ENCODE assay signal across 8 cellular contexts in genomic region chr17:45228985-45229517, GRCh38.
DNase-seq lines count a peak whose midpoint lies in the region; ATAC-seq and TF ChIP-seq lines count a peak whose summit lies in the region.

No MANE protein-coding gene starts in this region.

- no peaks in the 10 kb centered on the region for H3K36me3 ChIP-seq in adipocyte (ENCODE audit: control insufficient read depth, insufficient read depth, low read length, severe bottlenecking)

- no peaks in the 10 kb centered on the region for H3K9me3 Mint-ChIP-seq in T-helper 1 cell treated with Interleukin-12 subunit alpha and Interleukin-12 subunit beta and Interleukin-4 antibody, amounts not matched to agents 30 μg/mL and 1 μg/mL, for 36 hours

- H3K9me3 ChIP-seq in adipocyte (ENCODE audit: control insufficient read depth, low read length), result no peaks in the 10 kb centered on the region

- H3K27me3 ChIP-seq in adipocyte (replicated peaks; ENCODE audit: control insufficient read depth, insufficient read depth, low read length), result no peaks in the 10 kb centered on the region

- H3K4me1 Mint-ChIP-seq in T-helper 1 cell treated with Interleukin-12 subunit alpha and Interleukin-12 subunit beta and Interleukin-4 antibody, amounts not matched to agents 30 μg/mL and 1 μg/mL, for 36 hours (ENCODE audit: low read depth), result peaks cover 80% of the 10 kb centered on the region

- H3K4me3 ChIP-seq in adipocyte (ENCODE audit: low read length), result no peak overlapping the region

- no peaks in the 10 kb centered on the region for H3K27me3 Mint-ChIP-seq in T-helper 1 cell treated with Interleukin-12 subunit alpha and Interleukin-12 subunit beta and Interleukin-4 antibody, amounts not matched to agents 30 μg/mL and 1 μg/mL, for 36 hours (ENCODE audit: low read depth)

- DNase-seq in adipocyte (ENCODE audit: low read depth) (peak; percentile 91), hypothalamus (lab: John Stamatoyannopoulos, UW) (peak in 33 of 51 donors; percentile 12 to 68 (median 41)), DMS79 (lab: John Stamatoyannopoulos, UW) (no peak), NCI-H1694 treated with DMSO at 0.1 percent for 48 hours (lab: John Stamatoyannopoulos, UW) (no peak)
- peak; percentile 80 to 86 for DNase-seq in stimulated activated CD4-positive, alpha-beta T cell treated with anti-CD3 and anti-CD28 coated beads, Interleukin-15, amount 100 ng/mL, for 48 hours (ENCODE audit: low read depth in 2 of 2)

- peak overlapping the region; percentile 12 for H3K9ac ChIP-seq in adipocyte (ENCODE audit: low read length)

- ATAC-seq in GM18505 (IDR thresholded peaks at IDR 0.05; ENCODE audit: unreplicated experiment), result no peak
- ATAC-seq in HG03280 (IDR thresholded peaks at IDR 0.05; ENCODE audit: unreplicated experiment), result peak; percentile 32

- peaks cover 36% of the 10 kb centered on the region for H3K36me3 Mint-ChIP-seq in T-helper 1 cell treated with Interleukin-12 subunit alpha and Interleukin-12 subunit beta and Interleukin-4 antibody, amounts not matched to agents 30 μg/mL and 1 μg/mL, for 36 hours (ENCODE audit: low read depth)

- peaks cover 33% of the 10 kb centered on the region for H3K4me1 ChIP-seq in adipocyte (ENCODE audit: control insufficient read depth, insufficient read depth, low read length)

- H3K4me3 Mint-ChIP-seq in T-helper 1 cell treated with Interleukin-12 subunit alpha and Interleukin-12 subunit beta and Interleukin-4 antibody, amounts not matched to agents 30 μg/mL and 1 μg/mL, for 36 hours, result peak overlapping the region; percentile 81

- H3K27ac Mint-ChIP-seq in T-helper 1 cell treated with Interleukin-12 subunit alpha and Interleukin-12 subunit beta and Interleukin-4 antibody, amounts not matched to agents 30 μg/mL and 1 μg/mL, for 36 hours, result peak overlapping the region; percentile 96

- TF ChIP-seq POLR2A in GM18505 (IDR thresholded peaks at IDR 0.05; ENCODE audit: borderline replicate concordance, extremely low read depth, insufficient read depth, insufficient read length), result peak; percentile 40

Comparison
In these comparisons a context has a peak if more than half of its experiments do, and no peak if none do; other contexts are left out.
1. DNase-seq: peak in adipocyte (single experiment), hypothalamus (33 of 51) and stimulated activated CD4-positive, alpha-beta T cell treated with anti-CD3 and anti-CD28 coated beads, Interleukin-15, amount 100 ng/mL, for 48 hours (2 of 2); none in DMS79 (single experiment) and NCI-H1694 treated with DMSO at 0.1 percent for 48 hours (single experiment).